In the genomic region with DNA sequence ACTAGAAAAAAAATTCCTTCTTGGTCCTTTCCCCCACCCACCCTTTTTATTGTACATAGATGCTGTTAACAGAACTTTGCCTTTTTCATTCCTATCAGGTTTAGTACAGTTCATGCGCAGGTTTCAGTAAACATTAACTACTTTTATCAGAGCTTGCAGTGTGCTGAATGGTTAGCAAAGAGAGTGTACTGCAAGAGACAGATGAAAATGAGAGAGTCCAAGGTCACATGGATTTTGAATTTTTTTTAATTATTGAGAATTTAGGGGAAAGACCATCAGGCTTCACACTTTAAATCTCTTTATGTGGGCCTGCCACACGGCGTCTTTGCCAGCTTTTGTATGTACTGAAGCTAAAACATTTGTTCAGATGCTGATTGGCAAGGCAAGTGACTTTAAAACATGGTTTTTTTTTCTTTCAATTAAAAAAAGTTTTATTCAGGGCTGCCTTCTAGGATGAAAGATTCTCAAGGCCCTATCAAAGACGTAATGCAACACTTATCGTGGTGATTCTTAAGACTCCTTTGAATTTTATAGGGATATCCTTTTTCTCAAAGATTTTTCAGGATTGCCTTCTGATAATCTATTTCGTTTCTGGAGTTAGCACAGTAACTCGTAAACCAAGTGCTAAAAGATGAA, we compare ENCODE assay signal across 11 cellular contexts. TPM values are rescaled to one million over a fixed set of nuclear protein-coding genes. Genes with fewer than 3 reads are reported as not detected.
A peak's percentile ranks its signal among the peaks of the same experiment; 100 is the strongest.
DNase-seq lines count a peak whose midpoint lies in the region; ATAC-seq and TF ChIP-seq lines count a peak whose summit lies in the region.
"Had no signal": no experiment of that assay in that cellular context is flagged by ENCODE, and none has a peak within 500 bp of the region (broad histone marks: within the 10 kb centered on the region; RNA-seq: fewer than 3 reads in every experiment).

No MANE protein-coding gene starts in this region.

- H3K36me3 Mint-ChIP-seq in CD4-positive, alpha-beta memory T cell, result no peaks in the 10 kb centered on the region
- H3K36me3 Mint-ChIP-seq in dendritic cell treated with granulocyte-macrophage colony-stimulating factor and Interleukin-4, amounts not matched to agents 40 ng/mL and 50 ng/mL, for 4 days (ENCODE audit: low read depth), result peaks cover 25% of the 10 kb centered on the region
- no peaks in the 10 kb centered on the region for H3K36me3 Mint-ChIP-seq in neural crest cell (ENCODE audit: low read depth)

- no peaks in the 10 kb centered on the region for H3K27me3 Mint-ChIP-seq in CD4-positive, alpha-beta memory T cell
- no peaks in the 10 kb centered on the region for H3K27me3 Mint-ChIP-seq in dendritic cell treated with granulocyte-macrophage colony-stimulating factor and Interleukin-4, amounts not matched to agents 40 ng/mL and 50 ng/mL, for 4 days
- no peaks in the 10 kb centered on the region for H3K27me3 Mint-ChIP-seq in neural crest cell (ENCODE audit: low read depth)

- no peak for TF ChIP-seq CTCF in neural crest cell (conservative IDR thresholded peaks at IDR 0.05)

- H3K27me3 ChIP-seq in CD4-positive, alpha-beta memory T cell (ENCODE audit: insufficient read depth, low read length), result no peaks in the 10 kb centered on the region

- peak overlapping the region; percentile 79 to 90 (median 86) for H3K4me3 Mint-ChIP-seq in CD4-positive, alpha-beta memory T cell
- no peak overlapping the region for H3K4me3 Mint-ChIP-seq in dendritic cell treated with granulocyte-macrophage colony-stimulating factor and Interleukin-4, amounts not matched to agents 40 ng/mL and 50 ng/mL, for 4 days
- H3K4me3 Mint-ChIP-seq in neural crest cell, result peak overlapping the region; percentile 88

- H3K27ac Mint-ChIP-seq in CD4-positive, alpha-beta memory T cell, result peak overlapping the region; percentile 18 to 99 (median 90)
- H3K27ac Mint-ChIP-seq in dendritic cell treated with granulocyte-macrophage colony-stimulating factor and Interleukin-4, amounts not matched to agents 40 ng/mL and 50 ng/mL, for 4 days, result peak overlapping the region; percentile 83
- H3K27ac Mint-ChIP-seq in neural crest cell (ENCODE audit: unreplicated experiment), result peak overlapping the region; percentile 58

- H3K36me3 ChIP-seq in CD4-positive, alpha-beta memory T cell (ENCODE audit: insufficient read depth, low read length), result no peaks in the 10 kb centered on the region

- no peak overlapping the region for H3K27ac ChIP-seq in CD4-positive, alpha-beta memory T cell (ENCODE audit: low read depth, low read length)

- DNase-seq in CD4-positive, alpha-beta memory T cell, result no peak
- DNase-seq in LoVo (ENCODE audit: low spot score) (peak; percentile 26), neural crest cell (ENCODE audit: low read depth, low spot score) (no peak), NCI-H1105 treated with DMSO at 0.1 percent for 48 hours (lab: John Stamatoyannopoulos, UW) (no peak), SHP77 (lab: John Stamatoyannopoulos, UW) (no peak)
- no peak for DNase-seq in stimulated activated naive CD8-positive, alpha-beta T cell treated with anti-CD3 and anti-CD28 coated beads, Interleukin-15, Interleukin-2, amounts not matched to agents 100 U/mL and 50 U/mL, for 24 hours
- DNase-seq: activated effector memory CD4-positive, alpha-beta T cell treated with Interleukin-2 at 50 U/mL for 16 hours; NCI-H82; stimulated activated CD8-positive, alpha-beta memory T cell treated with anti-CD3 and anti-CD28 coated beads, Interleukin-4, amount 100 ng/mL, for 48 hours had no signal

- intact Hi-C loops in CD4-positive, alpha-beta memory T cell (cut with micrococcal nuclease), result loop anchor here (2.0 to 5.0 kb wide), 2 partner anchors 13 to 88 kb away; no protein-coding TSS in a partner anchor
- intact Hi-C loops in dendritic cell treated with granulocyte-macrophage colony-stimulating factor and Interleukin-4, amounts not matched to agents 40 ng/mL and 50 ng/mL, for 4 days (cut with micrococcal nuclease), result no loop called here

- H3K4me1 Mint-ChIP-seq in CD4-positive, alpha-beta memory T cell, result peaks cover 44 to 77% (median 58%) of the 10 kb centered on the region in 4 donors
- H3K4me1 Mint-ChIP-seq in dendritic cell treated with granulocyte-macrophage colony-stimulating factor and Interleukin-4, amounts not matched to agents 40 ng/mL and 50 ng/mL, for 4 days (ENCODE audit: low read depth), result peaks cover 55% of the 10 kb centered on the region
- H3K4me1 Mint-ChIP-seq in neural crest cell, result peaks cover 66% of the 10 kb centered on the region

- POLR2A ChIA-PET in CD4-positive, alpha-beta memory T cell (lab: Charles Lee; ENCODE audit: partially characterized antibody), result interaction anchor here (1.6 kb wide), 1 partner anchor 30 kb away, joined by 14 read pairs; no protein-coding TSS in a partner anchor

- CTCF ChIA-PET in CD4-positive, alpha-beta memory T cell (lab: Charles Lee; ENCODE audit: partially characterized antibody), result interaction anchor here (1.9 kb wide), 1 partner anchor 33 kb away, joined by 6 read pairs; the partner anchor contains the start of gene RREB1

- no peak for ATAC-seq in stimulated activated naive CD8-positive, alpha-beta T cell treated with anti-CD3 and anti-CD28 coated beads, Interleukin-15, Interleukin-2, amounts not matched to agents 100 U/mL and 50 U/mL, for 24 hours
- ATAC-seq in HG03520 (IDR thresholded peaks at IDR 0.05; ENCODE audit: unreplicated experiment), result no peak

- peaks cover 71% of the 10 kb centered on the region for H3K4me1 ChIP-seq in CD4-positive, alpha-beta memory T cell (ENCODE audit: insufficient read depth, low read length)

- no peaks in the 10 kb centered on the region for H3K9me3 Mint-ChIP-seq in CD4-positive, alpha-beta memory T cell
- no peaks in the 10 kb centered on the region for H3K9me3 Mint-ChIP-seq in dendritic cell treated with granulocyte-macrophage colony-stimulating factor and Interleukin-4, amounts not matched to agents 40 ng/mL and 50 ng/mL, for 4 days
- no peaks in the 10 kb centered on the region for H3K9me3 Mint-ChIP-seq in neural crest cell

- H3K9me3 ChIP-seq in CD4-positive, alpha-beta memory T cell (ENCODE audit: control insufficient read depth in 1 of 2, low read length in 2 of 2), result no peaks in the 10 kb centered on the region

- peak overlapping the region in 1 of 2 donors; percentile 44 for H3K4me3 ChIP-seq in CD4-positive, alpha-beta memory T cell (ENCODE audit: low read length in 2 of 2)

RNA-seq across cellular contexts. Expression of gene RREB1, which starts 32.2 kb away (rescaled TPM):
- 10 to 100 TPM; 43.0 to 43.4 TPM for total RNA-seq in CD4-positive, alpha-beta memory T cell
- polyA plus RNA-seq in CD4-positive, alpha-beta memory T cell, result 1 to 10 TPM in 1 of 2 donors, under 1 TPM in 1; 0.50 to 7.4 TPM
- total RNA-seq in neural crest cell, result 28.3 TPM in 2 replicates
